1 cellular context compared by ENCODE assay signal in genomic region chr10:98621630-98622029, GRCh38.
TF ChIP-seq lines count a peak whose summit lies in the region.

No MANE protein-coding gene starts in this region.

TF ChIP-seq in WTC11, 78 proteins besides CTCF, POLR2A, EP300 and RAD21 (continued from another document):
- TF ChIP-seq ZSCAN18 (CRISPR knock-in tag; IDR thresholded peaks at IDR 0.05) (no peak), PRRX2 (CRISPR knock-in tag; IDR thresholded peaks at IDR 0.05) (no peak), ZNF512 (CRISPR knock-in tag; IDR thresholded peaks at IDR 0.05; ENCODE audit: borderline replicate concordance) (no peak), KAT7 (CRISPR knock-in tag; IDR thresholded peaks at IDR 0.05; ENCODE audit: borderline replicate concordance) (no peak), ZNF263 (CRISPR knock-in tag; IDR thresholded peaks at IDR 0.05; ENCODE audit: low read depth) (no peak), ZNF138 (CRISPR knock-in tag; conservative IDR thresholded peaks at IDR 0.05) (no peak)
